Comparison of ENCODE assay signal across 8 cellular contexts in the genomic region with DNA sequence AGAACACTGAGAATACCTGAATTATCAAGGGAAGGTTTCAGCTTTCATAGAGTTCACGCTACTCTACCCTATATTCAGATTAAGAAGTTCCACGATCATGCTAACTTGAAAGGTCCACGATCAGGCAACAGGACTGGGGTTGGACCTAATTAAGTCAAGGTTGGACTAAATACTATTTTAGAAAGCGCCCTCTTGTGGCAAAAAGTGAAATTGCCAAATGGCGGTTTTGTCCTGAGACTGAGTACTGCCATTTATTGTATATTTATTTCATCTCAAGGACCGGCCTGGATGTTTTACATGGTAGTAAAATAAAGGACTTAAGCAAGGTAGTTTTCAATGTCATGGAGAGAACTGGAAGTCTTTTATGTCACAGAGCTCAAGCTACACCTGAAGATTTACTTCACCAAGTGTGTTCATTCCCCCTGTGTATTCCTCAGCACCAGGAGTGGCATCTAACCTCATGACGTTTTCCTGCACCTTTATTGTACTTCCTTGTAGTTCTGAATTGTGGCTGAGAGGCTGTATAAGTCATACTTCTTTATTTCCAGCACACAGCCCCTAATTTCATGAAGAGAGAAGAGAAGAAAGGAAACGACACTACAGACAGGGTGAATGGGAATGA. TPM values are rescaled to one million over a fixed set of nuclear protein-coding genes. Genes with fewer than 3 reads are reported as not detected.
A peak's percentile ranks its signal among the peaks of the same experiment; 100 is the strongest.
DNase-seq lines count a peak whose midpoint lies in the region; FAIRE-seq and TF ChIP-seq lines count a peak whose summit lies in the region.

No MANE protein-coding gene starts in this region.

- TF ChIP-seq CTCF in SK-N-SH (IDR thresholded peaks at IDR 0.05) (peak; percentile 95), vagina (IDR thresholded peaks at IDR 0.05) (peak in 1 of 3 experiments; percentile 24)

- no peak overlapping the region for H2AFZ ChIP-seq in SK-N-SH (ENCODE audit: low read depth)

- no peak for TF ChIP-seq EP300 in SK-N-SH (IDR thresholded peaks at IDR 0.05; ENCODE audit: borderline replicate concordance in 1 of 2, low read depth in 1 of 2, low read length in 1 of 2)

- DNase-seq in SIG-M5 treated with dmso at 0.1 percent for 504 hours (lab: John Stamatoyannopoulos, UW; ENCODE audit: unreplicated experiment): peak; percentile 27
- no peak for DNase-seq in SIG-M5 (lab: John Stamatoyannopoulos, UW)
- peak; percentile 46 for DNase-seq in HTR-8/SVneo (ENCODE audit: insufficient read length, low spot score)
- DNase-seq in SK-N-SH: peak; percentile 44
- peak; percentile 5 for DNase-seq in activated naive CD8-positive, alpha-beta T cell treated with anti-CD3 and anti-CD28 coated beads, Interleukin-2, amount 50 U/mL, for 16 hours (ENCODE audit: low read depth, low spot score)
- peak; percentile 31 for DNase-seq in inferior parietal cortex (ENCODE audit: extremely low spot score)
- DNase-seq in stimulated activated CD4-positive, alpha-beta T cell treated with anti-CD3 and anti-CD28 coated beads, Interleukin-2, amount 100 ng/mL, for 48 hours: peak; percentile 58 to 61
- DNase-seq in vagina (ENCODE audit: extremely low spot score in 2 of 2): no peak

- POLR2A ChIA-PET in SK-N-SH (lab: Yijun Ruan, JAX): no interaction called here

- FAIRE-seq in HTR-8/SVneo (lab: Jason Lieb, UNC): peak; percentile 86

- intact Hi-C loops in vagina (cut with DNase I): no loop called here

- H3K4me3 ChIP-seq in SK-N-SH (ENCODE audit: low read depth in 2 of 2, low read length in 1 of 2) (no peak overlapping the region; a peak in 1 of 4 replicates), vagina (no peak overlapping the region)

- TF ChIP-seq POLR2A in vagina (IDR thresholded peaks at IDR 0.05): no peak

- TF ChIP-seq RAD21 in SK-N-SH (IDR thresholded peaks at IDR 0.05; ENCODE audit: low read length): peak; percentile 59

- no peaks in the 10 kb centered on the region for H3K4me1 ChIP-seq in SK-N-SH (ENCODE audit: control insufficient read depth in 1 of 2, insufficient read depth in 2 of 2, low read depth in 1 of 2, low read length in 1 of 2)
- H3K4me1 ChIP-seq in vagina: no peaks in the 10 kb centered on the region

- H3K36me3 ChIP-seq in SK-N-SH (replicated peaks in 1 of 2; ENCODE audit: control insufficient read depth in 1 of 2, insufficient read depth in 2 of 2, low read length in 1 of 2) (no peaks in the 10 kb centered on the region), vagina (no peaks in the 10 kb centered on the region)

- no peaks in the 10 kb centered on the region for H3F3A ChIP-seq in SK-N-SH (replicated peaks; ENCODE audit: insufficient read depth)

- no peak overlapping the region for H3K4me2 ChIP-seq in SK-N-SH

- H3K27me3 ChIP-seq in SK-N-SH (ENCODE audit: insufficient read depth) (peaks cover 20% of the 10 kb centered on the region; the same call in 1 of the 2 replicates), vagina (no peaks in the 10 kb centered on the region)

- no peak overlapping the region for H3K9ac ChIP-seq in SK-N-SH

- H3K9me3 ChIP-seq in SK-N-SH: no peaks in the 10 kb centered on the region
- H3K9me3 ChIP-seq in vagina: no peaks in the 10 kb centered on the region

- no peaks in the 10 kb centered on the region for H3K9me2 ChIP-seq in SK-N-SH

- WGBS in SK-N-SH (ENCODE audit: low lambda C conversion rate): 16% methylated on average over 8 of the region's 8 CpGs

- H3K27ac ChIP-seq in SK-N-SH (ENCODE audit: low read depth in 2 of 2, low read length in 1 of 2) (no peak overlapping the region), vagina (no peak overlapping the region)

- CTCF ChIA-PET in SK-N-SH (lab: Yijun Ruan, JAX): interaction anchor here (0.6 to 3.6 kb wide), 16 partner anchors 8 to 812 kb away, joined by 3 to 22 read pairs (median 4); no protein-coding TSS in a partner anchor

- H4K20me1 ChIP-seq in SK-N-SH (ENCODE audit: insufficient read depth): no peaks in the 10 kb centered on the region

- no peaks in the 10 kb centered on the region for H3K79me2 ChIP-seq in SK-N-SH (ENCODE audit: insufficient read depth)

TF ChIP-seq in SK-N-SH, 30 proteins besides CTCF, POLR2A, EP300 and RAD21:
- no peak for TF ChIP-seq ZBTB33 (IDR thresholded peaks at IDR 0.05; ENCODE audit: borderline replicate concordance, low read depth)
- TF ChIP-seq TEAD4 (IDR thresholded peaks at IDR 0.05; ENCODE audit: borderline replicate concordance, insufficient read depth): no peak
- TF ChIP-seq FOSL2 (IDR thresholded peaks at IDR 0.05; ENCODE audit: borderline replicate concordance, low read depth): no peak
- TF ChIP-seq POLR2AphosphoS5 (IDR thresholded peaks at IDR 0.05; ENCODE audit: low read depth, low read length): no peak
- TF ChIP-seq RCOR1 (IDR thresholded peaks at IDR 0.05; ENCODE audit: low read length): no peak
- no peak for TF ChIP-seq NFIC (IDR thresholded peaks at IDR 0.05; ENCODE audit: borderline replicate concordance)
- TF ChIP-seq FOXJ3 (CRISPR knock-in tag; IDR thresholded peaks at IDR 0.05): no peak
- peak; percentile 31; the same call in 1 of the 2 replicates for TF ChIP-seq YY1 (IDR thresholded peaks at IDR 0.05; ENCODE audit: low read depth)
- TF ChIP-seq PBX3 (IDR thresholded peaks at IDR 0.05): no peak
- peak; percentile 56 for TF ChIP-seq SMC3 (IDR thresholded peaks at IDR 0.05; ENCODE audit: low read depth, low read length)
- TF ChIP-seq EZH2phosphoT487 (IDR thresholded peaks at IDR 0.05; ENCODE audit: borderline replicate concordance, low read depth): no peak
- no peak for TF ChIP-seq JUND (IDR thresholded peaks at IDR 0.05)
- TF ChIP-seq GABPA (IDR thresholded peaks at IDR 0.05; ENCODE audit: low read depth): no peak
- no peak for TF ChIP-seq MXI1 (IDR thresholded peaks at IDR 0.05; ENCODE audit: low read depth, low read length)
- no peak for TF ChIP-seq MEF2A (IDR thresholded peaks at IDR 0.05; ENCODE audit: borderline replicate concordance, low read depth)
- TF ChIP-seq, protein P1, sequence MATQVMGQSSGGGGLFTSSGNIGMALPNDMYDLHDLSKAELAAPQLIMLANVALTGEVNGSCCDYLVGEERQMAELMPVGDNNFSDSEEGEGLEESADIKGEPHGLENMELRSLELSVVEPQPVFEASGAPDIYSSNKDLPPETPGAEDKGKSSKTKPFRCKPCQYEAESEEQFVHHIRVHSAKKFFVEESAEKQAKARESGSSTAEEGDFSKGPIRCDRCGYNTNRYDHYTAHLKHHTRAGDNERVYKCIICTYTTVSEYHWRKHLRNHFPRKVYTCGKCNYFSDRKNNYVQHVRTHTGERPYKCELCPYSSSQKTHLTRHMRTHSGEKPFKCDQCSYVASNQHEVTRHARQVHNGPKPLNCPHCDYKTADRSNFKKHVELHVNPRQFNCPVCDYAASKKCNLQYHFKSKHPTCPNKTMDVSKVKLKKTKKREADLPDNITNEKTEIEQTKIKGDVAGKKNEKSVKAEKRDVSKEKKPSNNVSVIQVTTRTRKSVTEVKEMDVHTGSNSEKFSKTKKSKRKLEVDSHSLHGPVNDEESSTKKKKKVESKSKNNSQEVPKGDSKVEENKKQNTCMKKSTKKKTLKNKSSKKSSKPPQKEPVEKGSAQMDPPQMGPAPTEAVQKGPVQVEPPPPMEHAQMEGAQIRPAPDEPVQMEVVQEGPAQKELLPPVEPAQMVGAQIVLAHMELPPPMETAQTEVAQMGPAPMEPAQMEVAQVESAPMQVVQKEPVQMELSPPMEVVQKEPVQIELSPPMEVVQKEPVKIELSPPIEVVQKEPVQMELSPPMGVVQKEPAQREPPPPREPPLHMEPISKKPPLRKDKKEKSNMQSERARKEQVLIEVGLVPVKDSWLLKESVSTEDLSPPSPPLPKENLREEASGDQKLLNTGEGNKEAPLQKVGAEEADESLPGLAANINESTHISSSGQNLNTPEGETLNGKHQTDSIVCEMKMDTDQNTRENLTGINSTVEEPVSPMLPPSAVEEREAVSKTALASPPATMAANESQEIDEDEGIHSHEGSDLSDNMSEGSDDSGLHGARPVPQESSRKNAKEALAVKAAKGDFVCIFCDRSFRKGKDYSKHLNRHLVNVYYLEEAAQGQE (IDR thresholded peaks at IDR 0.05; ENCODE audit: low read depth, low read length): no peak

RNA-seq across cellular contexts. Expression of gene SRD5A2, which starts 56.8 kb away (rescaled TPM):
- not detected in 2 replicates for polyA plus RNA-seq in SK-N-SH (2012; rRNA removed)
- polyA plus RNA-seq in SK-N-SH (2012; cell fraction: cytosol; rRNA removed): not detected in 2 replicates
- polyA plus RNA-seq in SK-N-SH (2012; cell fraction: nucleus; rRNA removed): 0.01 and 0.02 TPM in 2 replicates
- total RNA-seq in vagina: 2.9 TPM

Comparison
In these comparisons a context has a peak if more than half of its experiments do, and no peak if none do; other contexts are left out.
1. DNase-seq: peak in SIG-M5 treated with dmso at 0.1 percent for 504 hours (single experiment), HTR-8/SVneo (single experiment), SK-N-SH (single experiment), activated naive CD8-positive, alpha-beta T cell treated with anti-CD3 and anti-CD28 coated beads, Interleukin-2, amount 50 U/mL, for 16 hours (single experiment), inferior parietal cortex (single experiment) and stimulated activated CD4-positive, alpha-beta T cell treated with anti-CD3 and anti-CD28 coated beads, Interleukin-2, amount 100 ng/mL, for 48 hours (2 of 2); none in SIG-M5 (single experiment) and vagina (0 of 2).